Comparison of ENCODE assay signal across 12 cellular contexts in the genomic region with DNA sequence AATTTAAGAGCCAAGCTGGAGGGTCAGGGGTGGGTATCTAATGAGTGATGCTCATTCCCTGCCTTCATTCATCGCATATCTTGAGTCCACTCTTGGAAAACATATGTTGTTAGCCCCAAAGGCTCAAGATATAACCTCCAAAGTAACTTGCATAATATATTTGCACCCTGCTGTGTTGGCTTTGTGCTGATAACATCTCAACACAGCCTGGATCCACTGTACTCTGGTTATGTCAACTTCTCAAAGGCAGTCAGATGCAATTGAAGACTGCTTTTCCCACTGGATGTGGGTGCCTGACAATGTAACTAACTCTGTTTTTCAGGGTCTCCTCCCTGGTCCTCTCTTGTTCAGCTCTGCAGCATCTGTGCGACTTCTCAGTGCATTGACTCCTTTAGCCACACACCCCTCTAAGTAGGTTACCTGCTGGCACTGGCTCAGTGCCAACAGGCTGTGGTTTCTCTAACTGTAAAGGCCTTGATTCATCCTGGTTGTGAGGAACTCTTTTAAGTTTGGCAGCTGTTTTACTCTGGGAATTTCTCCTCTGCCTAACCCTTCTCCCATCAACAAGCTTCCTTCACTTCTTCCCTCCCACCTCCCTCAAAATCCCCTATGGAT. TPM values are rescaled to one million over a fixed set of nuclear protein-coding genes. Genes with fewer than 3 reads are reported as not detected.
DNase-seq lines count a peak whose midpoint lies in the region; ATAC-seq, FAIRE-seq and TF ChIP-seq lines count a peak whose summit lies in the region.
"Had no signal": no experiment of that assay in that cellular context is flagged by ENCODE, and none has a peak within 500 bp of the region (broad histone marks: within the 10 kb centered on the region; RNA-seq: fewer than 3 reads in every experiment).

No MANE protein-coding gene starts in this region.

- ATAC-seq in activated naive CD4-positive, alpha-beta T cell treated with anti-CD3 and anti-CD28 coated beads, Interleukin-2, amount 50 U/mL, for 72 hours, result no peak
- peak in 2 of 4 experiments; percentile 53 to 54 for ATAC-seq in T-cell (replicated peaks in 1 of 4)
- ATAC-seq: gastroesophageal sphincter had no signal

- H3K79me2 ChIP-seq in OCI-LY7 (ENCODE audit: insufficient read depth, low read depth, low read length), result no peaks in the 10 kb centered on the region

- peak; percentile 28 for DNase-seq in activated naive CD4-positive, alpha-beta T cell treated with anti-CD3 and anti-CD28 coated beads for 36 hours
- no peak for DNase-seq in activated naive CD4-positive, alpha-beta T cell treated with anti-CD3 and anti-CD28 coated beads, Interleukin-2, amount 50 U/mL, for 72 hours (ENCODE audit: low spot score in 2 of 2)
- DNase-seq in T-cell, result peak in 30 of 34 experiments; percentile 3 to 42 (median 23)
- DNase-seq in coronary artery (ENCODE audit: low spot score), result peak; percentile 24
- DNase-seq in urothelium cell line (ENCODE audit: low spot score), result peak; percentile 57
- no peak for DNase-seq in OCI-LY7 (ENCODE audit: low spot score)
- no peak for DNase-seq in GM12892 (ENCODE audit: insufficient read length)
- DNase-seq in COLO829 (ENCODE audit: low spot score), result no peak
- DNase-seq: aorta had no signal

- BruUV-seq in OCI-LY7 (replicated peaks; lab: Mats Ljungman, UMichigan), result no TSS peak

- H3K4me1 Mint-ChIP-seq in activated naive CD4-positive, alpha-beta T cell treated with anti-CD3 and anti-CD28 coated beads for 36 hours (ENCODE audit: low read depth), result peaks cover 22% of the 10 kb centered on the region
- peaks cover 0 to 17% (median 8%) of the 10 kb centered on the region in 3 donors for H3K4me1 Mint-ChIP-seq in T-cell

- H3K4me3 Mint-ChIP-seq in activated naive CD4-positive, alpha-beta T cell treated with anti-CD3 and anti-CD28 coated beads for 36 hours, result no peak overlapping the region
- H3K4me3 Mint-ChIP-seq in T-cell, result no peak overlapping the region
- H3K4me3 Mint-ChIP-seq: CD4-positive, CD25-positive, alpha-beta regulatory T cell had no signal

- H3K27ac Mint-ChIP-seq in activated naive CD4-positive, alpha-beta T cell treated with anti-CD3 and anti-CD28 coated beads for 36 hours, result no peak overlapping the region
- H3K27ac Mint-ChIP-seq in activated naive CD4-positive, alpha-beta T cell treated with anti-CD3 and anti-CD28 coated beads, Interleukin-2, amount 50 U/mL, for 72 hours, result peak overlapping the region in 1 of 2 donors; percentile 90
- H3K27ac Mint-ChIP-seq in T-cell, result no peak overlapping the region

- no peak for TF ChIP-seq POLR2A in GM12892 (IDR thresholded peaks at IDR 0.05; ENCODE audit: low read depth, low read length)

- no peak overlapping the region for H2AFZ ChIP-seq in OCI-LY7 (ENCODE audit: low read length)

- H4K20me1 ChIP-seq in OCI-LY7 (ENCODE audit: insufficient read depth, low read length), result no peaks in the 10 kb centered on the region

- intact Hi-C loops in activated naive CD4-positive, alpha-beta T cell treated with anti-CD3 and anti-CD28 coated beads for 36 hours (cut with micrococcal nuclease), result no loop called here
- intact Hi-C loops in OCI-LY7 (cut with micrococcal nuclease; ENCODE audit: unreplicated experiment), result no loop called here

- no peaks in the 10 kb centered on the region for H3K4me1 ChIP-seq in OCI-LY7 (ENCODE audit: insufficient read depth, low read length, poor library complexity, severe bottlenecking)
- H3K4me1 ChIP-seq: gastroesophageal sphincter had no signal

- no peaks in the 10 kb centered on the region for H3K9me3 Mint-ChIP-seq in activated naive CD4-positive, alpha-beta T cell treated with anti-CD3 and anti-CD28 coated beads for 36 hours
- no peaks in the 10 kb centered on the region for H3K9me3 Mint-ChIP-seq in activated naive CD4-positive, alpha-beta T cell treated with anti-CD3 and anti-CD28 coated beads, Interleukin-2, amount 50 U/mL, for 72 hours
- H3K9me3 Mint-ChIP-seq in T-cell, result no peaks in the 10 kb centered on the region
- H3K9me3 Mint-ChIP-seq: CD4-positive, CD25-positive, alpha-beta regulatory T cell had no signal

- H3K27ac ChIP-seq in coronary artery (no peak overlapping the region), OCI-LY7 (ENCODE audit: low read depth, low read length, poor library complexity, severe bottlenecking) (no peak overlapping the region)
- H3K27ac ChIP-seq: gastroesophageal sphincter had no signal

- peak; percentile 40 for FAIRE-seq in urothelium cell line (lab: Jason Lieb, UNC)
- FAIRE-seq in GM12892 (lab: Jason Lieb, UNC), result no peak

- POLR2A ChIA-PET in T-cell (lab: Charles Lee), result no interaction called here
- POLR2A ChIA-PET in OCI-LY7 (lab: Charles Lee), result no interaction called here

- H3K36me3 ChIP-seq in OCI-LY7 (ENCODE audit: insufficient read depth, low read length), result no peaks in the 10 kb centered on the region
- H3K36me3 ChIP-seq: gastroesophageal sphincter had no signal

- no peak overlapping the region for H3K4me3 ChIP-seq in coronary artery
- no peak overlapping the region for H3K4me3 ChIP-seq in OCI-LY7 (ENCODE audit: low read depth, low read length, poor library complexity, severe bottlenecking)
- H3K4me3 ChIP-seq: gastroesophageal sphincter had no signal

- H3K9me2 ChIP-seq in OCI-LY7 (ENCODE audit: insufficient read depth, low read length), result no peaks in the 10 kb centered on the region

- TF ChIP-seq CTCF in coronary artery (IDR thresholded peaks at IDR 0.05) (no peak), OCI-LY7 (conservative IDR thresholded peaks at IDR 0.05; ENCODE audit: low read length) (no peak)

- H3K4me2 ChIP-seq in OCI-LY7 (ENCODE audit: low read length), result no peak overlapping the region

- H3K9me3 ChIP-seq in OCI-LY7 (ENCODE audit: low read length), result no peaks in the 10 kb centered on the region
- H3K9me3 ChIP-seq: gastroesophageal sphincter had no signal

- no peaks in the 10 kb centered on the region for H3K36me3 Mint-ChIP-seq in activated naive CD4-positive, alpha-beta T cell treated with anti-CD3 and anti-CD28 coated beads for 36 hours (ENCODE audit: low read depth)
- H3K36me3 Mint-ChIP-seq in activated naive CD4-positive, alpha-beta T cell treated with anti-CD3 and anti-CD28 coated beads, Interleukin-2, amount 50 U/mL, for 72 hours, result no peaks in the 10 kb centered on the region
- no peaks in the 10 kb centered on the region for H3K36me3 Mint-ChIP-seq in T-cell
- H3K36me3 Mint-ChIP-seq: CD4-positive, CD25-positive, alpha-beta regulatory T cell had no signal

- CTCF ChIA-PET in activated naive CD4-positive, alpha-beta T cell treated with anti-CD3 and anti-CD28 coated beads for 36 hours (lab: Charles Lee), result no interaction called here
- CTCF ChIA-PET in T-cell (lab: Charles Lee) (interaction anchor here in 1 of 2 donors (0.5 kb wide), 1 partner anchor 105 kb away, joined by 4 read pairs; no protein-coding TSS in a partner anchor), OCI-LY7 (lab: Charles Lee; ENCODE audit: unreplicated experiment) (no interaction called here)

- H3K27me3 Mint-ChIP-seq in activated naive CD4-positive, alpha-beta T cell treated with anti-CD3 and anti-CD28 coated beads for 36 hours (ENCODE audit: low read depth), result no peaks in the 10 kb centered on the region
- peaks cover 0 to 8% of the 10 kb centered on the region in 2 donors for H3K27me3 Mint-ChIP-seq in T-cell
- H3K27me3 Mint-ChIP-seq: CD4-positive, CD25-positive, alpha-beta regulatory T cell had no signal

RNA-seq across cellular contexts. Expression of a gene that starts 28.1 kb away (rescaled TPM):
- total RNA-seq in activated naive CD4-positive, alpha-beta T cell treated with anti-CD3 and anti-CD28 coated beads for 36 hours, result under 1 TPM; 0.19 to 0.30 TPM
- total RNA-seq in activated naive CD4-positive, alpha-beta T cell treated with anti-CD3 and anti-CD28 coated beads, Interleukin-2, amount 50 U/mL, for 72 hours, result 1 to 10 TPM in 1 of 2 donors, under 1 TPM in 1; 0.60 to 2.2 TPM
- total RNA-seq in T-cell, result under 1 TPM; 0.23 to 0.41 (median 0.35) TPM
- not detected in 2 replicates for total RNA-seq in OCI-LY7 (2014; rRNA removed; shearing (Covaris generic))
- not detected in 2 replicates for total RNA-seq in OCI-LY7 (2022)
- polyA plus RNA-seq in GM12892 (2012; ENCODE audit: missing spikeins), result not detected
- total RNA-seq: mononuclear cell had no signal

Comparison
In these comparisons a context has a peak if more than half of its experiments do, and no peak if none do; other contexts are left out.
1. DNase-seq: peak in activated naive CD4-positive, alpha-beta T cell treated with anti-CD3 and anti-CD28 coated beads for 36 hours (single experiment), T-cell (30 of 34), coronary artery (single experiment) and urothelium cell line (single experiment); none in activated naive CD4-positive, alpha-beta T cell treated with anti-CD3 and anti-CD28 coated beads, Interleukin-2, amount 50 U/mL, for 72 hours (0 of 2), OCI-LY7 (single experiment), GM12892 (single experiment) and COLO829 (single experiment).